In genomic region chr10:44193156-44193555, GRCh38 we compare ENCODE assay signal across 1 cellular context.
A peak's percentile ranks its signal among the peaks of the same experiment; 100 is the strongest.
TF ChIP-seq lines count a peak whose summit lies in the region.

No MANE protein-coding gene starts in this region.

TF ChIP-seq in HepG2, 621 proteins besides CTCF, POLR2A, EP300 and RAD21 (continued from another document):
- TF ChIP-seq ZHX1 (CRISPR knock-in tag; IDR thresholded peaks at IDR 0.05; ENCODE audit: low read depth) (no peak), HNF4A (CRISPR knock-in tag; IDR thresholded peaks at IDR 0.05) (peak; percentile 37), PATZ1 (CRISPR knock-in tag; IDR thresholded peaks at IDR 0.05) (no peak), TOPORS (CRISPR knock-in tag; IDR thresholded peaks at IDR 0.05) (no peak), RBAK (CRISPR knock-in tag; IDR thresholded peaks at IDR 0.05) (no peak), ZNF101 (CRISPR knock-in tag; IDR thresholded peaks at IDR 0.05; ENCODE audit: borderline replicate concordance, low read depth) (no peak), PLSCR1 (CRISPR knock-in tag; IDR thresholded peaks at IDR 0.05; ENCODE audit: borderline replicate concordance) (no peak), MED1 (CRISPR knock-in tag; IDR thresholded peaks at IDR 0.05) (0 out of 2 replicates have a peak, but pooled peaks have one; percentile 20), ZFP36L1 (CRISPR knock-in tag; IDR thresholded peaks at IDR 0.05) (0 out of 2 replicates have a peak, but pooled peaks have one; percentile 28), STAG1 (CRISPR knock-in tag; IDR thresholded peaks at IDR 0.05) (no peak), ZNF296 (CRISPR knock-in tag; conservative IDR thresholded peaks at IDR 0.05) (no peak)
